ENCODE assay signal across 23 cellular contexts in genomic region chr1:21833392-21833976, GRCh38. TPM values are rescaled to one million over a fixed set of nuclear protein-coding genes. Genes with fewer than 3 reads are reported as not detected.
"Had no signal": no experiment of that assay in that cellular context is flagged by ENCODE, and none has a peak within 500 bp of the region (broad histone marks: within the 10 kb centered on the region; RNA-seq: fewer than 3 reads in every experiment).

No MANE protein-coding gene starts in this region.

- H3K4me3 ChIP-seq: esophagus squamous epithelium, gastroesophageal sphincter, hepatocyte, right atrium auricular region, stomach, thoracic aorta, transverse colon had no signal

- DNase-seq: effector memory CD4-positive, alpha-beta T cell; esophagus squamous epithelium; foreskin fibroblast; glutamatergic neuron; left colon; naive thymus-derived CD4-positive, alpha-beta T cell; nephron progenitor cell; small intestine; stimulated activated CD4-positive, alpha-beta T cell treated with anti-CD3 and anti-CD28 coated beads, Interleukin-12 subunit alpha, Interleukin-12 subunit beta, amount 100 ng/mL, for 4 hours; stimulated activated naive CD4-positive, alpha-beta T cell; stomach; substantia nigra; transverse colon had no signal

- H3K9me3 ChIP-seq: neutrophil, right atrium auricular region, thoracic aorta, transverse colon had no signal

- H3K4me2 ChIP-seq: hepatocyte had no signal

- H3K4me3 Mint-ChIP-seq: naive thymus-derived CD4-positive, alpha-beta T cell; nephron progenitor cell had no signal

- H3K27ac ChIP-seq: esophagus squamous epithelium, gastroesophageal sphincter, hepatocyte, neutrophil, right atrium auricular region, stomach, thoracic aorta, transverse colon had no signal

- H3K27me3 Mint-ChIP-seq: naive thymus-derived CD4-positive, alpha-beta T cell had no signal

- H3K4me1 Mint-ChIP-seq: nephron progenitor cell had no signal

- H3K79me2 ChIP-seq: hepatocyte had no signal

- H3K27ac Mint-ChIP-seq: naive thymus-derived CD4-positive, alpha-beta T cell had no signal

- H3K36me3 ChIP-seq: neutrophil had no signal

- H2AFZ ChIP-seq: hepatocyte had no signal

- H3K27me3 ChIP-seq: esophagus squamous epithelium, gastroesophageal sphincter, hepatocyte, neutrophil, right atrium auricular region, stomach, transverse colon had no signal

- H3K4me1 ChIP-seq: esophagus squamous epithelium, gastroesophageal sphincter, right atrium auricular region, stomach, transverse colon had no signal

- FAIRE-seq: endometrium, small intestine had no signal

RNA-seq across cellular contexts. Expression of gene LDLRAD2, which starts 21.4 kb away (rescaled TPM):
- total RNA-seq: esophagus squamous epithelium, kidney epithelial cell, lung microvascular endothelial cell, mononuclear cell, osteoblast, right atrium auricular region had no signal
- polyA plus RNA-seq: naive thymus-derived CD4-positive, alpha-beta T cell had no signal
